Comparison of ENCODE assay signal across 8 cellular contexts in genomic region chr18:67217551-67218166, GRCh38.
DNase-seq lines count a peak whose midpoint lies in the region; TF ChIP-seq lines count a peak whose summit lies in the region.
"Had no signal": no experiment of that assay in that cellular context is flagged by ENCODE, and none has a peak within 500 bp of the region (broad histone marks: within the 10 kb centered on the region; RNA-seq: fewer than 3 reads in every experiment).

No MANE protein-coding gene starts in this region.

- no peaks in the 10 kb centered on the region for H3K36me3 Mint-ChIP-seq in T-helper 2 cell treated with Interferon-gamma antibody and Interleukin-4, amounts not matched to agents 5 μg/mL and 100 μg/mL, for 36 hours (ENCODE audit: low read depth)

- CTCF ChIA-PET in HEK293T (lab: Yijun Ruan, JAX): interaction anchor here (0.6 kb wide), 1 partner anchor 1624 kb away, joined by 3 read pairs; no protein-coding TSS in a partner anchor

- no peak overlapping the region for H3K4me3 Mint-ChIP-seq in T-helper 2 cell treated with Interferon-gamma antibody and Interleukin-4, amounts not matched to agents 5 μg/mL and 100 μg/mL, for 36 hours

- no peaks in the 10 kb centered on the region for H3K27me3 Mint-ChIP-seq in T-helper 2 cell treated with Interferon-gamma antibody and Interleukin-4, amounts not matched to agents 5 μg/mL and 100 μg/mL, for 36 hours (ENCODE audit: low read depth)

- in situ Hi-C loops in GM13976 (cut with MboI; ENCODE audit: low sequenced_read_pairs, unreplicated experiment): loop anchor here (25.0 kb wide), 1 partner anchor 1445 kb away; no protein-coding TSS in a partner anchor
- in situ Hi-C loops in astrocyte of the cerebellum (cut with HindIII; ENCODE audit: low sequenced_read_pairs): no loop called here

- no peaks in the 10 kb centered on the region for H3K9me3 Mint-ChIP-seq in T-helper 2 cell treated with Interferon-gamma antibody and Interleukin-4, amounts not matched to agents 5 μg/mL and 100 μg/mL, for 36 hours

- H3K4me3 ChIP-seq in astrocyte of the cerebellum (ENCODE audit: low read depth, low read length): no peak overlapping the region
- H3K4me3 ChIP-seq: skin epidermis had no signal

- H3K27ac Mint-ChIP-seq in T-helper 2 cell treated with Interferon-gamma antibody and Interleukin-4, amounts not matched to agents 5 μg/mL and 100 μg/mL, for 36 hours: no peak overlapping the region

- H3K4me1 Mint-ChIP-seq in T-helper 2 cell treated with Interferon-gamma antibody and Interleukin-4, amounts not matched to agents 5 μg/mL and 100 μg/mL, for 36 hours (ENCODE audit: low read depth): no peaks in the 10 kb centered on the region

- DNase-seq in GM13976 (ENCODE audit: low spot score): peak; percentile 43
- DNase-seq in HEK293T (ENCODE audit: extremely low spot score): peak; percentile 10
- peak; percentile 61 for DNase-seq in NAMALWA (ENCODE audit: low spot score)
- DNase-seq in T-helper 2 cell treated with Interferon-gamma antibody and Interleukin-4, amounts not matched to agents 5 μg/mL and 100 μg/mL, for 36 hours (ENCODE audit: low spot score): peak; percentile 12
- peak; percentile 78 for DNase-seq in astrocyte of the cerebellum (ENCODE audit: low read depth)
- peak in 26 of 51 donors; percentile 1 to 71 (median 27) for DNase-seq in hypothalamus (lab: John Stamatoyannopoulos, UW)
- DNase-seq in stimulated activated CD4-positive, alpha-beta T cell treated with anti-CD3 and anti-CD28 coated beads, Interleukin-12 subunit alpha, Interleukin-12 subunit beta, amount 100 ng/mL, for 4 hours: peak; percentile 34

- POLR2A ChIA-PET in HEK293T (lab: Yijun Ruan, JAX): no interaction called here

- TF ChIP-seq CTCF in GM13976 (IDR thresholded peaks at IDR 0.05; ENCODE audit: borderline replicate concordance, control extremely low read depth, extremely low read depth, insufficient read depth, missing control alignments) (peak; percentile 48), astrocyte of the cerebellum (IDR thresholded peaks at IDR 0.05; ENCODE audit: low read depth, low read length, missing control alignments) (peak; percentile 68)

TF ChIP-seq in HEK293T, 16 proteins besides CTCF, POLR2A, EP300 and RAD21:
- TF ChIP-seq TARDBP (IDR thresholded peaks at IDR 0.05) (no peak), LEF1 (IDR thresholded peaks at IDR 0.05; ENCODE audit: borderline replicate concordance) (no peak), CTBP1 (IDR thresholded peaks at IDR 0.05; ENCODE audit: borderline replicate concordance) (no peak), ZNF384 (IDR thresholded peaks at IDR 0.05) (no peak), ELF4 (IDR thresholded peaks at IDR 0.05) (no peak), PKNOX1 (IDR thresholded peaks at IDR 0.05) (no peak), SUZ12 (IDR thresholded peaks at IDR 0.05) (no peak), FOXK2 (IDR thresholded peaks at IDR 0.05) (no peak), FOXA1 (IDR thresholded peaks at IDR 0.05) (no peak), FOXM1 (IDR thresholded peaks at IDR 0.05; ENCODE audit: borderline replicate concordance) (no peak), HDGF (IDR thresholded peaks at IDR 0.05; ENCODE audit: borderline replicate concordance) (no peak), BHLHE40 (IDR thresholded peaks at IDR 0.05; ENCODE audit: borderline replicate concordance) (no peak), SP1 (IDR thresholded peaks at IDR 0.05) (no peak), ARNT (IDR thresholded peaks at IDR 0.05) (no peak), NFRKB (IDR thresholded peaks at IDR 0.05) (no peak), L3MBTL2 (conservative IDR thresholded peaks at IDR 0.05) (no peak)

Comparison
In these comparisons a context has a peak if more than half of its experiments do, and no peak if none do; other contexts are left out.
1. DNase-seq: peak in every context shown above with its lines; median percentile 78 in astrocyte of the cerebellum; 61 in NAMALWA; 43 in GM13976; 34 in stimulated activated CD4-positive, alpha-beta T cell treated with anti-CD3 and anti-CD28 coated beads, Interleukin-12 subunit alpha, Interleukin-12 subunit beta, amount 100 ng/mL, for 4 hours; 27 in hypothalamus; 12 in T-helper 2 cell treated with Interferon-gamma antibody and Interleukin-4, amounts not matched to agents 5 μg/mL and 100 μg/mL, for 36 hours; 10 in HEK293T.